8 cellular contexts compared by ENCODE assay signal in genomic region chr10:24209946-24210491, GRCh38.
DNase-seq lines count a peak whose midpoint lies in the region; ATAC-seq lines count a peak whose summit lies in the region.

No MANE protein-coding gene starts in this region.

- no peaks in the 10 kb centered on the region for H3K27me3 ChIP-seq in iPS-18a (ENCODE audit: control insufficient read depth, insufficient read depth, low read length)

- H3K36me3 Mint-ChIP-seq in activated naive CD4-positive, alpha-beta T cell treated with anti-CD3 and anti-CD28 coated beads, Interleukin-2, amount 50 U/mL, for 24 hours = no peaks in the 10 kb centered on the region

- peaks cover 37% of the 10 kb centered on the region for H3K27me3 Mint-ChIP-seq in activated naive CD4-positive, alpha-beta T cell treated with anti-CD3 and anti-CD28 coated beads, Interleukin-2, amount 50 U/mL, for 24 hours

- peak overlapping the region; percentile 65 for H3K9ac ChIP-seq in iPS-18a (ENCODE audit: low read length)

- H3K4me3 Mint-ChIP-seq in activated naive CD4-positive, alpha-beta T cell treated with anti-CD3 and anti-CD28 coated beads, Interleukin-2, amount 50 U/mL, for 24 hours = peak overlapping the region; percentile 79

- H3K9me3 ChIP-seq in iPS-18a (ENCODE audit: control insufficient read depth, low read depth, low read length) = no peaks in the 10 kb centered on the region

- peak overlapping the region; percentile 88 for H3K27ac Mint-ChIP-seq in activated naive CD4-positive, alpha-beta T cell treated with anti-CD3 and anti-CD28 coated beads, Interleukin-2, amount 50 U/mL, for 24 hours

- peaks cover 26% of the 10 kb centered on the region for H3K4me1 Mint-ChIP-seq in activated naive CD4-positive, alpha-beta T cell treated with anti-CD3 and anti-CD28 coated beads, Interleukin-2, amount 50 U/mL, for 24 hours

- peak; percentile 67 for ATAC-seq in GM19463 (IDR thresholded peaks at IDR 0.05; ENCODE audit: unreplicated experiment)
- peak; percentile 75 for ATAC-seq in HG03442 (IDR thresholded peaks at IDR 0.05; ENCODE audit: unreplicated experiment)

- no peaks in the 10 kb centered on the region for H3K36me3 ChIP-seq in iPS-18a (ENCODE audit: control insufficient read depth, low read depth, low read length)

- H3K4me3 ChIP-seq in iPS-18a (ENCODE audit: low read length) = peak overlapping the region; percentile 75

- no peak overlapping the region for H3K27ac ChIP-seq in iPS-18a (ENCODE audit: low read length)

- DNase-seq in DMS53 (lab: John Stamatoyannopoulos, UW) (peak; percentile 65), superior temporal gyrus (ENCODE audit: extremely low spot score) (no peak), NCI-H1436 (lab: John Stamatoyannopoulos, UW) (no peak)
- peak; percentile 23 to 39 for DNase-seq in stimulated activated CD4-positive, alpha-beta T cell treated with anti-CD3 and anti-CD28 coated beads, Interleukin-2, amount 100 ng/mL, for 48 hours

- H3K9me3 Mint-ChIP-seq in activated naive CD4-positive, alpha-beta T cell treated with anti-CD3 and anti-CD28 coated beads, Interleukin-2, amount 50 U/mL, for 24 hours = peaks cover 6% of the 10 kb centered on the region

- H3K4me1 ChIP-seq in iPS-18a (ENCODE audit: control insufficient read depth, low read depth, low read length) = peaks cover 49% of the 10 kb centered on the region

Comparison
In these comparisons a context has a peak if more than half of its experiments do, and no peak if none do; other contexts are left out.
1. DNase-seq: peak in DMS53 (single experiment) and stimulated activated CD4-positive, alpha-beta T cell treated with anti-CD3 and anti-CD28 coated beads, Interleukin-2, amount 100 ng/mL, for 48 hours (2 of 2); none in superior temporal gyrus (single experiment) and NCI-H1436 (single experiment).